In the genomic region with DNA sequence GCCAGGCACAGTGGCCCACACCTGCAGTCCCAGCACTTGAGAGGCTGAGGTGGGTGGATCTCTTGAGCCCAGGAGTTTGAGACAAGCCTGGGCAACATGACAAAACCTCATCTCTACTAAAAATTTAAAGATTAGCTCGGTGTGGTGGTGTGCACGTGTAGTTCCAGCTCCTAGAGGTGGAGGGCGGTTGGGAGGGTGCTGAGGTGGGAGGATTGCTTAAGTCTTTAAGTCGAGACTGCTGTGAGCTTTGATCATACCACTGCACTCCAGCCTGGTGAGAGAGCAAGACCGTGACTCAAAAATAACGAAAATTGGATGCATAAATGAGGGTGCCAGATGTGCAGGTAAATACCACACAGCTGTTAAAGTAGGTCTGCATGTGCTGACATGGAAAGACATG, we compare ENCODE assay signal across 25 cellular contexts. TPM values are rescaled to one million over a fixed set of nuclear protein-coding genes. Genes with fewer than 3 reads are reported as not detected.
DNase-seq lines count a peak whose midpoint lies in the region; ATAC-seq, FAIRE-seq and TF ChIP-seq lines count a peak whose summit lies in the region.
"Had no signal": no experiment of that assay in that cellular context is flagged by ENCODE, and none has a peak within 500 bp of the region (broad histone marks: within the 10 kb centered on the region; RNA-seq: fewer than 3 reads in every experiment).

No MANE protein-coding gene starts in this region.

- no peak overlapping the region for H2BK5ac ChIP-seq in H1 (ENCODE audit: low read depth, low read length)

- no peaks in the 10 kb centered on the region for H3K79me2 ChIP-seq in H1 (ENCODE audit: control insufficient read depth in 1 of 2, insufficient read depth in 2 of 2, low read length in 2 of 2)

- no peak overlapping the region for H4K5ac ChIP-seq in H1 (ENCODE audit: insufficient read length, low read depth, low read length)

- H2BK12ac ChIP-seq in H1 (ENCODE audit: low read depth, low read length) = no peak overlapping the region

- H3K18ac ChIP-seq in H1 (ENCODE audit: extremely low read depth, low read length) = no peak overlapping the region

- TF ChIP-seq POLR2A in H1 (IDR thresholded peaks at IDR 0.05; ENCODE audit: control extremely low read depth in 1 of 2, low read depth in 2 of 2, low read length in 2 of 2) = no peak

- POLR2A ChIA-PET in H1 (lab: Charles Lee; ENCODE audit: partially characterized antibody) = no interaction called here

- H3K23ac ChIP-seq in H1 (ENCODE audit: insufficient read length) = no peak overlapping the region

- DNase-seq in DMS 273 (lab: John Stamatoyannopoulos, UW; ENCODE audit: unreplicated experiment) (peak; percentile 54), DMS 273 treated with DMSO at 0.1 percent for 48 hours (lab: John Stamatoyannopoulos, UW) (no peak), H1 (ENCODE audit: low read depth in 1 of 2, low spot score in 2 of 2) (no peak), mucosa of descending colon (no peak)
- DNase-seq in Jurkat, Clone E6-1 (ENCODE audit: low read depth, low spot score) = peak; percentile 54
- DNase-seq: ACHN; CD4-positive, alpha-beta T cell; DMS153; Karpas-422; MV-4-11; NCI-H1694; NCI-H2081 treated with DMSO at 0.1 percent for 48 hours; NCI-H446 treated with DMSO at 0.1 percent for 48 hours; NK-92 treated with Interleukin-12 subunit alpha and Interleukin-12 subunit beta, amount 100 ng/mL, for 24 hours; SJCRH30; T-cell had no signal

- no peaks in the 10 kb centered on the region for H3K27me3 ChIP-seq in H1 (replicated peaks in 1 of 4; ENCODE audit: control insufficient read depth in 3 of 4, extremely low read depth in 1 of 4, insufficient read depth in 3 of 4, low read length in 3 of 4)
- H3K27me3 ChIP-seq: BLaER1, SJCRH30 had no signal

- intact Hi-C loops in mucosa of descending colon (cut with DNase I, micrococcal nuclease) = no loop called here

- H3K79me1 ChIP-seq in H1 (ENCODE audit: low read depth, low read length) = no peaks in the 10 kb centered on the region

- H4K20me1 ChIP-seq in H1 (replicated peaks in 1 of 2; ENCODE audit: control insufficient read depth in 1 of 2, insufficient read depth in 2 of 2, low read length in 2 of 2) = no peaks in the 10 kb centered on the region
- H4K20me1 ChIP-seq: BLaER1 had no signal

- no peak overlapping the region for H3K4ac ChIP-seq in H1 (replicated peaks; ENCODE audit: insufficient read length, low read depth, low read length)

- no peak for FAIRE-seq in H1 (lab: Jason Lieb, UNC)
- FAIRE-seq: G401.6 had no signal

- no peak overlapping the region for H3K4me2 ChIP-seq in H1 (ENCODE audit: insufficient read depth in 1 of 2, low read depth in 2 of 2, low read length in 2 of 2)
- H3K4me2 ChIP-seq: BLaER1 had no signal

- H3K9me3 ChIP-seq in H1 (ENCODE audit: insufficient read depth in 2 of 2, low read depth in 1 of 2, low read length in 1 of 2) (peaks cover 8 to 9% of the 10 kb centered on the region in 2 experiments), mucosa of descending colon (no peaks in the 10 kb centered on the region)
- H3K9me3 ChIP-seq: HAP-1 had no signal

- H3K56ac ChIP-seq in H1 (replicated peaks; ENCODE audit: insufficient read length, low read depth, low read length) = no peak overlapping the region

- TF ChIP-seq EP300 in H1 (IDR thresholded peaks at IDR 0.05; ENCODE audit: borderline replicate concordance in 1 of 2, low read depth in 2 of 2, low read length in 2 of 2) = no peak

- H3K23me2 ChIP-seq in H1 (ENCODE audit: low read depth, low read length) = no peaks in the 10 kb centered on the region

- no peak overlapping the region for H2BK15ac ChIP-seq in H1 (ENCODE audit: low read length)

- H3K27ac ChIP-seq in H1 (ENCODE audit: low read depth, low read length) = no peak overlapping the region
- H3K27ac ChIP-seq: 22Rv1, BLaER1, SJCRH30 had no signal

- H3K9ac ChIP-seq in H1 (replicated peaks in 1 of 4; ENCODE audit: extremely low read depth in 1 of 4, low read depth in 3 of 4, low read length in 3 of 4) = no peak overlapping the region
- H3K9ac ChIP-seq: BLaER1 had no signal

- CTCF ChIA-PET in H1 (lab: Charles Lee; ENCODE audit: partially characterized antibody) = interaction anchor here (1.1 to 1.3 kb wide), 5 partner anchors 9 to 21 kb away, joined by 3 to 4 read pairs (median 3); no protein-coding TSS in a partner anchor

- no peak overlapping the region for H2AFZ ChIP-seq in H1 (ENCODE audit: low read length)

- TF ChIP-seq CTCF in H1 (IDR thresholded peaks at IDR 0.05; ENCODE audit: control extremely low read depth in 1 of 3, insufficient read depth in 1 of 3, low read depth in 1 of 3, low read length in 3 of 3) (peak in 1 of 3 experiments; percentile 8; a peak in 1 of 4 replicates), mucosa of descending colon (IDR thresholded peaks at IDR 0.05) (no peak)

- no peaks in the 10 kb centered on the region for H3K4me1 ChIP-seq in H1 (replicated peaks in 1 of 4; ENCODE audit: control insufficient read depth in 3 of 4, insufficient read depth in 4 of 4, low read length in 3 of 4)
- peaks cover 3% of the 10 kb centered on the region for H3K4me1 ChIP-seq in mucosa of descending colon (ENCODE audit: low read depth)
- H3K4me1 ChIP-seq: BLaER1, Caco-2, HAP-1, SJCRH30 had no signal

- H4K8ac ChIP-seq in H1 (ENCODE audit: extremely low read depth, insufficient read depth, low read length) = no peak overlapping the region

- H2AK5ac ChIP-seq in H1 (ENCODE audit: low read depth, low read length) = no peak overlapping the region

- H2BK20ac ChIP-seq in H1 (ENCODE audit: low read length) = no peak overlapping the region

- H3K14ac ChIP-seq in H1 (ENCODE audit: insufficient read length) = no peak overlapping the region

- no peak overlapping the region for H3K4me3 ChIP-seq in Jurkat, Clone E6-1 (ENCODE audit: low read length)
- H3K4me3 ChIP-seq in H1 (ENCODE audit: extremely low read depth in 1 of 4, insufficient read depth in 2 of 4, low read depth in 3 of 4, low read length in 4 of 4) (no peak overlapping the region), mucosa of descending colon (no peak overlapping the region)
- H3K4me3 ChIP-seq: BLaER1, HAP-1, SJCRH30 had no signal

- no peak overlapping the region for H4K91ac ChIP-seq in H1 (replicated peaks; ENCODE audit: insufficient read length, low read length)

- ATAC-seq in mucosa of descending colon (peak; percentile 29), esophagus mucosa (no peak), HG02642 (IDR thresholded peaks at IDR 0.05; ENCODE audit: poor library complexity, unreplicated experiment) (no peak), GM21619 (IDR thresholded peaks at IDR 0.05; ENCODE audit: unreplicated experiment) (no peak)
- ATAC-seq: Panc1, T-cell had no signal

- H2BK120ac ChIP-seq in H1 (replicated peaks; ENCODE audit: low read depth, low read length) = no peak overlapping the region

- H3K36me3 ChIP-seq in H1 (ENCODE audit: control insufficient read depth in 2 of 4, insufficient read depth in 4 of 4, low read length in 3 of 4) (peaks cover 0 to 7% (median 2%) of the 10 kb centered on the region in 4 experiments; a peak in 3 of 8 replicates), mucosa of descending colon (ENCODE audit: low read depth) (no peaks in the 10 kb centered on the region)
- H3K36me3 ChIP-seq: BLaER1, HAP-1, SJCRH30 had no signal

- no peak for TF ChIP-seq RAD21 in H1 (IDR thresholded peaks at IDR 0.05 in 1 of 2, conservative IDR thresholded peaks at IDR 0.05 in 1 of 2; ENCODE audit: low read depth in 2 of 2, low read length in 2 of 2)

- 85% methylated on average over 6 of the region's 6 CpGs; no CpG with 5 or more reads in 1 of the 2 experiments for WGBS in H1 (ENCODE audit: extremely low coverage in 1 of 2, insufficient coverage in 1 of 2, insufficient read length in 1 of 2, insufficient replicate concordance in 2 of 2, low coverage in 1 of 2, low lambda C conversion rate in 2 of 2, missing lambda C conversion rate in 1 of 2), 2 experiments

TF ChIP-seq in H1, 55 proteins besides CTCF, POLR2A, EP300 and RAD21:
- 0 out of 2 replicates have a peak, but pooled peaks have one; percentile 25 for TF ChIP-seq CEBPB (IDR thresholded peaks at IDR 0.05; ENCODE audit: low read depth, low read length)
- no peak for TF ChIP-seq FOSL1 (IDR thresholded peaks at IDR 0.05; ENCODE audit: insufficient read depth, low read depth, low read length)
TF ChIP-seq in H1: peak in this region for 1.

RNA-seq across cellular contexts. Expression of a gene that starts 39.3 kb away (rescaled TPM):
- 7.9 TPM for polyA plus RNA-seq in Jurkat, Clone E6-1 (2012; ENCODE audit: insufficient read depth, insufficient read length)
- 2.1 and 2.3 TPM in 2 replicates for total RNA-seq in H1 (2021; fragmentation: NEBNext Ultra II Directional; extraction: Animal tissue kit (Norgen Biotek cat#: 25700))
- polyA plus RNA-seq in H1 (2011; rRNA removed) = 0.63 and 1.2 TPM in 2 replicates
- 1.1 TPM for polyA plus RNA-seq in H1 (2011; cell fraction: cytosol; rRNA removed)
- polyA plus RNA-seq in H1 (2011; cell fraction: nucleus; rRNA removed) = 0.67 TPM
- 1.6 to 1.9 TPM (median 1.8 TPM) in 4 replicates for polyA plus RNA-seq in H1 (2012, experiment 1 of 2)
- 0.14 TPM for polyA plus RNA-seq in H1 (2012, experiment 2 of 2)
- polyA plus RNA-seq in H1 (2013, experiment 1 of 2) = 1.7 TPM
- polyA plus RNA-seq in H1 (2013, experiment 2 of 2) = 1.5 TPM
- polyA minus RNA-seq in H1 (2011; rRNA and poly(A)+ RNA removed) = 1.5 and 2.4 TPM in 2 replicates
- 0.73 TPM for polyA minus RNA-seq in H1 (2011; cell fraction: cytosol; rRNA and poly(A)+ RNA removed)
- polyA minus RNA-seq in H1 (2011; cell fraction: nucleus; rRNA and poly(A)+ RNA removed) = 2.1 TPM
- total RNA-seq in mucosa of descending colon = 10 to 100 TPM; 31.1 to 36.6 (median 33.4) TPM
- total RNA-seq in esophagus mucosa = 9.8 TPM

Comparison
In these comparisons a context has a peak if more than half of its experiments do, and no peak if none do; other contexts are left out.
1. DNase-seq: peak in DMS 273 (single experiment) and Jurkat, Clone E6-1 (single experiment); none in DMS 273 treated with DMSO at 0.1 percent for 48 hours (single experiment), H1 (0 of 2) and mucosa of descending colon (0 of 3).